ENCODE assay signal across 8 cellular contexts in genomic region chr6:17707371-17707651, GRCh38. TPM values are rescaled to one million over a fixed set of nuclear protein-coding genes. Genes with fewer than 3 reads are reported as not detected.
DNase-seq lines count a peak whose midpoint lies in the region; ATAC-seq, FAIRE-seq and TF ChIP-seq lines count a peak whose summit lies in the region.

No MANE protein-coding gene starts in this region.

- H3K4me2 ChIP-seq in DOHH2 (ENCODE audit: low read length) = peak overlapping the region; percentile 77
- peak overlapping the region; percentile 80 for H3K4me2 ChIP-seq in OCI-LY3 (ENCODE audit: low read length)

- H3K27me3 ChIP-seq in DOHH2 (ENCODE audit: control insufficient read depth, low read length) = no peaks in the 10 kb centered on the region
- no peaks in the 10 kb centered on the region for H3K27me3 ChIP-seq in OCI-LY3 (ENCODE audit: low read depth, low read length)
- H3K27me3 ChIP-seq in endocrine pancreas (ENCODE audit: control insufficient read depth, insufficient read depth, low read length) = no peaks in the 10 kb centered on the region
- no peaks in the 10 kb centered on the region for H3K27me3 ChIP-seq in pancreas

- H3K9me3 ChIP-seq in DOHH2 (ENCODE audit: control insufficient read depth, insufficient read depth, low read length) (no peaks in the 10 kb centered on the region), OCI-LY3 (ENCODE audit: insufficient read depth, low read length) (no peaks in the 10 kb centered on the region), endocrine pancreas (ENCODE audit: control insufficient read depth, low read length) (no peaks in the 10 kb centered on the region), pancreas (no peaks in the 10 kb centered on the region)

- peak overlapping the region; percentile 81 for H2AFZ ChIP-seq in OCI-LY3 (ENCODE audit: low read depth, low read length)

- peaks cover 58% of the 10 kb centered on the region for H3K79me2 ChIP-seq in DOHH2 (ENCODE audit: control insufficient read depth, low read length)
- peaks cover 50% of the 10 kb centered on the region for H3K79me2 ChIP-seq in OCI-LY3 (ENCODE audit: low read length)

- H3K4me1 ChIP-seq in DOHH2 (ENCODE audit: control insufficient read depth, low read length) = peaks cover 21% of the 10 kb centered on the region
- H3K4me1 ChIP-seq in OCI-LY3 (ENCODE audit: low read length) = peaks cover 23% of the 10 kb centered on the region
- H3K4me1 ChIP-seq in endocrine pancreas (ENCODE audit: control insufficient read depth, insufficient read depth, low read length) = peaks cover 5% of the 10 kb centered on the region
- H3K4me1 ChIP-seq in pancreas = peaks cover 3 to 24% (median 19%) of the 10 kb centered on the region in 3 donors

- H3K36me3 ChIP-seq in DOHH2 (ENCODE audit: control insufficient read depth, low read length) (peaks cover 45% of the 10 kb centered on the region), OCI-LY3 (replicated peaks; ENCODE audit: low read depth, low read length) (peaks cover 11% of the 10 kb centered on the region), endocrine pancreas (ENCODE audit: control insufficient read depth, insufficient read depth, low read length) (no peaks in the 10 kb centered on the region), pancreas (no peaks in the 10 kb centered on the region)

- H3K9ac ChIP-seq in OCI-LY3 (ENCODE audit: low read length) = peak overlapping the region; percentile 99
- no peak overlapping the region for H3K9ac ChIP-seq in endocrine pancreas (ENCODE audit: control insufficient read depth, insufficient read depth, low read length)

- intact Hi-C loops in pancreas (cut with DNase I) = no loop called here

- peak; percentile 23 for FAIRE-seq in pancreas (lab: Jason Lieb, UNC)

- peaks cover 4% of the 10 kb centered on the region; the same call in 1 of the 2 replicates for H4K20me1 ChIP-seq in DOHH2 (ENCODE audit: control insufficient read depth, insufficient read depth, low read depth, low read length)
- peaks cover 9% of the 10 kb centered on the region for H4K20me1 ChIP-seq in OCI-LY3 (ENCODE audit: insufficient read depth, low read length)

- H3K4me3 ChIP-seq in DOHH2 (ENCODE audit: low read length) = peak overlapping the region; percentile 82
- peak overlapping the region; percentile 97 for H3K4me3 ChIP-seq in OCI-LY3 (ENCODE audit: low read length)
- H3K4me3 ChIP-seq in endocrine pancreas (ENCODE audit: control insufficient read depth, insufficient read depth, low read length) = peak overlapping the region; percentile 88
- H3K4me3 ChIP-seq in pancreas = peak overlapping the region; percentile 3 to 92 (median 72)

- DNase-seq in pancreas (no peak), mucosa of gallbladder (ENCODE audit: low spot score) (no peak), NCI-H2171 treated with DMSO at 0.1 percent for 48 hours (lab: John Stamatoyannopoulos, UW) (no peak), left lobe of liver (ENCODE audit: low spot score) (no peak)

- H3K27ac ChIP-seq in DOHH2 (ENCODE audit: low read depth, low read length) (peak overlapping the region; percentile 91), OCI-LY3 (ENCODE audit: low read length) (peak overlapping the region; percentile 51), pancreas (peak overlapping the region in 2 of 4 donors; percentile 97 to 98)

- ATAC-seq in pancreas (no peak), left lobe of liver (no peak), GM21526 (IDR thresholded peaks at IDR 0.05; ENCODE audit: low FRiP score, unreplicated experiment) (no peak)

- peaks cover 16% of the 10 kb centered on the region for H3F3A ChIP-seq in DOHH2 (ENCODE audit: control insufficient read depth, insufficient read depth)

- no peak for TF ChIP-seq CTCF in DOHH2 (IDR thresholded peaks at IDR 0.05; ENCODE audit: low read depth, low read length, poor library complexity, severe bottlenecking)
- TF ChIP-seq CTCF in OCI-LY3 (IDR thresholded peaks at IDR 0.05; ENCODE audit: low read depth, low read length) = no peak
- no peak for TF ChIP-seq CTCF in pancreas (IDR thresholded peaks at IDR 0.05)

- no peaks in the 10 kb centered on the region for H3K9me2 ChIP-seq in DOHH2 (replicated peaks; ENCODE audit: control insufficient read depth, low read length)

- 22 to 29% methylated on average over 5 of the region's 5 CpGs for WGBS in pancreas, 2 donors

RNA-seq across cellular contexts. Expression of gene NUP153, which starts 0.6 kb away (rescaled TPM):
- total RNA-seq in pancreas = 10 to 100 TPM; 10.0 to 17.4 (median 11.9) TPM
- 1 to 10 TPM; 3.8 to 9.0 TPM for polyA plus RNA-seq in pancreas
- 28.5 TPM for total RNA-seq in mucosa of gallbladder
- 13.5 TPM for total RNA-seq in left lobe of liver
